Comparison of ENCODE assay signal across 28 cellular contexts in the genomic region with DNA sequence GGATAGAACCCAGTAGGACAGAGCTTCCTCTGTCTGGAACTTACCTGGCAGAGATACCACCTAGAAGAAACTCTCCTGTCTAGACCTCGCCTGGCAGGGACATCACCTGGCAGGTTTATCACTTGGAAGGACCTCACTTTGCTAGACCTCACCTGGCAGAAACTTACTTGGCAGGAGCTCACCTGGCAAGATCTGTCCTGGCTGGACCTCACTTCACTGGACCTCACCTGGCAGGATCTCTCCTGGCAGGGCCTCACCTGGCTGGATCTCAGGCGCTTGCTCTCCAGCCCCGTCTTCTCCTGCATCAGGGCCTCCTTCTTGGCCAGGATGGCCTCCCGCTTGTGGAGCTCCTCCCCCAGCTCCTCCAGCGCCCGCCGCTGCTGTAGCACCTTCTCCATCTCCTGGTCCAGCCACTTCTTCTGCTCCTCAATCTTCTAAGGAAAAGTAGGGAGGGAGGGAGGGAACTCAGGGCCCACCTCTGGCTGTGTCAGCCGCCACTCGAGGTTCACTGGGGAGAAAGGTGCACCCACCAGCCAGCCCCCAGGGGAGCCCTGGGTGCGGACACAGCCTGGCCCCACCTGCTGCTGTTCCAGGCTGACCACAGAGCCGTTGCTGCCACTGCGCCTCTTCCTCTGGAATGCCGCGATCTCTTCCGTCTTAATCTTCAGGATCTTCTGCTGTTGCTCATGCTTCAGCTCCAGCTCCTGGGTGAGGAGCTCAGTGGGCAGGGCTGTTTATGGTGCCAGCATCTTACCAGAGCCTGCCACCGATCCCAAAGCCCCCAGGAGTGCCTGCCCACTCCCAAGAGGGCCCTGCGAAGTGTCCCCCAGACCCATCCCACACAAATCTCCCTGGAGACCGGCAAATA. TPM values are rescaled to one million over a fixed set of nuclear protein-coding genes. Genes with fewer than 3 reads are reported as not detected.
DNase-seq lines count a peak whose midpoint lies in the region; ATAC-seq and TF ChIP-seq lines count a peak whose summit lies in the region.
"Had no signal": no experiment of that assay in that cellular context is flagged by ENCODE, and none has a peak within 500 bp of the region (broad histone marks: within the 10 kb centered on the region; RNA-seq: fewer than 3 reads in every experiment).

No MANE protein-coding gene starts in this region.

- H3K36me3 Mint-ChIP-seq in activated CD8-positive, alpha-beta memory T cell treated with anti-CD3 and anti-CD28 coated beads, Interleukin-2, amount 10 ng/mL, durations not matched to agents 7 days and 5 days: peaks cover 38% of the 10 kb centered on the region
- H3K36me3 Mint-ChIP-seq in endothelial cell (ENCODE audit: low read depth, unreplicated experiment): peaks cover 50% of the 10 kb centered on the region
- H3K36me3 Mint-ChIP-seq in stimulated activated effector memory CD8-positive, alpha-beta T cell treated with anti-CD3 and anti-CD28 coated beads, Interleukin-12 subunit alpha, Interleukin-12 subunit beta, amount 100 ng/mL, for 72 hours: peaks cover 15% of the 10 kb centered on the region
- H3K36me3 Mint-ChIP-seq: natural killer cell treated with Interleukin-12 subunit alpha and Interleukin-12 subunit beta and Interleukin-15 and Interleukin-18, amount 100 ng/mL, for 72 hours had no signal

- no peak overlapping the region for H3K4me3 Mint-ChIP-seq in activated CD8-positive, alpha-beta memory T cell treated with anti-CD3 and anti-CD28 coated beads, Interleukin-2, amount 10 ng/mL, durations not matched to agents 7 days and 5 days
- peak overlapping the region; percentile 67 for H3K4me3 Mint-ChIP-seq in endothelial cell (ENCODE audit: unreplicated experiment)
- no peak overlapping the region for H3K4me3 Mint-ChIP-seq in stimulated activated effector memory CD8-positive, alpha-beta T cell treated with anti-CD3 and anti-CD28 coated beads, Interleukin-12 subunit alpha, Interleukin-12 subunit beta, amount 100 ng/mL, for 72 hours
- H3K4me3 Mint-ChIP-seq: activated CD4-positive, alpha-beta memory T cell treated with anti-CD3 and anti-CD28 coated beads, Interleukin-2, amount 10 ng/mL, durations not matched to agents 7 days and 5 days; activated naive CD8-positive, alpha-beta T cell treated with anti-CD3 and anti-CD28 coated beads, Interleukin-2, amount 50 U/mL, for 24 hours; CD4-positive, alpha-beta T cell; natural killer cell treated with Interleukin-12 subunit alpha and Interleukin-12 subunit beta and Interleukin-15 and Interleukin-18, amount 100 ng/mL, for 72 hours had no signal

- H3K27me3 Mint-ChIP-seq in activated CD8-positive, alpha-beta memory T cell treated with anti-CD3 and anti-CD28 coated beads, Interleukin-2, amount 10 ng/mL, durations not matched to agents 7 days and 5 days: no peaks in the 10 kb centered on the region
- peaks cover 3% of the 10 kb centered on the region for H3K27me3 Mint-ChIP-seq in endothelial cell (ENCODE audit: unreplicated experiment)
- H3K27me3 Mint-ChIP-seq: activated CD4-positive, alpha-beta memory T cell treated with anti-CD3 and anti-CD28 coated beads, Interleukin-2, amount 10 ng/mL, durations not matched to agents 7 days and 5 days; activated naive CD8-positive, alpha-beta T cell treated with anti-CD3 and anti-CD28 coated beads, Interleukin-2, amount 50 U/mL, for 24 hours; CD4-positive, alpha-beta T cell; natural killer cell treated with Interleukin-12 subunit alpha and Interleukin-12 subunit beta and Interleukin-15 and Interleukin-18, amount 100 ng/mL, for 72 hours had no signal

- ATAC-seq in activated CD8-positive, alpha-beta memory T cell treated with anti-CD3 and anti-CD28 coated beads, Interleukin-2, amount 10 ng/mL, durations not matched to agents 7 days and 5 days: no peak
- peak; percentile 27 for ATAC-seq in stimulated activated effector memory CD8-positive, alpha-beta T cell treated with anti-CD3 and anti-CD28 coated beads, Interleukin-12 subunit alpha, Interleukin-12 subunit beta, amount 100 ng/mL, for 72 hours
- ATAC-seq in mucosa of descending colon: no peak
- ATAC-seq: activated naive CD8-positive, alpha-beta T cell treated with anti-CD3 and anti-CD28 coated beads, Interleukin-2, amount 50 U/mL, for 24 hours; natural killer cell treated with Interleukin-12 subunit alpha and Interleukin-12 subunit beta and Interleukin-15 and Interleukin-18, amount 100 ng/mL, for 72 hours; pancreas; right cardiac atrium had no signal

- no peaks in the 10 kb centered on the region for H3K9me3 ChIP-seq in mucosa of descending colon
- H3K9me3 ChIP-seq: MG63, pancreas, suprapubic skin had no signal

- H3K4me3 ChIP-seq in mucosa of descending colon: no peak overlapping the region
- H3K4me3 ChIP-seq: dorsolateral prefrontal cortex, MG63, pancreas, spleen, suprapubic skin had no signal

- intact Hi-C loops in mucosa of descending colon (cut with DNase I, micrococcal nuclease): no loop called here

- no peaks in the 10 kb centered on the region for H3K4me1 ChIP-seq in mucosa of descending colon (ENCODE audit: low read depth)
- H3K4me1 ChIP-seq: pancreas, spleen, suprapubic skin had no signal

- peak; percentile 45 for DNase-seq in activated CD8-positive, alpha-beta memory T cell treated with anti-CD3 and anti-CD28 coated beads, Interleukin-2, amount 50 U/mL, for 48 hours
- DNase-seq in activated CD8-positive, alpha-beta memory T cell treated with anti-CD3 and anti-CD28 coated beads, Interleukin-2, amount 10 ng/mL, durations not matched to agents 7 days and 5 days: no peak
- DNase-seq in HEK293T (ENCODE audit: extremely low spot score) (peak; percentile 6), endothelial cell (ENCODE audit: low spot score) (no peak), mucosa of descending colon (no peak), OCI-M2 (lab: John Stamatoyannopoulos, UW; ENCODE audit: unreplicated experiment) (no peak)
- DNase-seq in stimulated activated effector memory CD8-positive, alpha-beta T cell treated with anti-CD3 and anti-CD28 coated beads, Interleukin-12 subunit alpha, Interleukin-12 subunit beta, amount 100 ng/mL, for 72 hours (ENCODE audit: low spot score in 2 of 2): peak in 1 of 2 donors; percentile 20
- DNase-seq in stimulated activated CD4-positive, alpha-beta T cell treated with anti-CD3 and anti-CD28 coated beads, Interleukin-4, amount 100 ng/mL, for 24 hours: no peak
- DNase-seq: activated CD4-positive, alpha-beta memory T cell treated with anti-CD3 and anti-CD28 coated beads, Interleukin-2, amount 10 ng/mL, durations not matched to agents 7 days and 5 days; activated CD4-positive, alpha-beta T cell treated with anti-CD3 and anti-CD28 coated beads for 1 hour; activated naive CD8-positive, alpha-beta T cell treated with anti-CD3 and anti-CD28 coated beads, Interleukin-2, amount 50 U/mL, for 24 hours; activated T-cell treated with anti-CD3 and anti-CD28 coated beads, Interleukin-2, amount 50 U/mL, for 1 hour; CD4-positive, alpha-beta T cell; cerebellar nuclear complex; dorsolateral prefrontal cortex; glutamatergic neuron; GOT3; MG63; NCI-H2029; NCI-H82; pancreas; spleen had no signal

- H3K36me3 ChIP-seq in mucosa of descending colon (ENCODE audit: low read depth): peaks cover 3% of the 10 kb centered on the region
- H3K36me3 ChIP-seq: pancreas had no signal

- CTCF ChIA-PET in activated CD8-positive, alpha-beta memory T cell treated with anti-CD3 and anti-CD28 coated beads, Interleukin-2, amount 10 ng/mL, durations not matched to agents 7 days and 5 days (lab: Charles Lee): no interaction called here
- CTCF ChIA-PET in HEK293T (lab: Yijun Ruan, JAX): no interaction called here

- H3K9me3 Mint-ChIP-seq in activated CD8-positive, alpha-beta memory T cell treated with anti-CD3 and anti-CD28 coated beads, Interleukin-2, amount 10 ng/mL, durations not matched to agents 7 days and 5 days (ENCODE audit: low read depth): no peaks in the 10 kb centered on the region
- peaks cover 3% of the 10 kb centered on the region for H3K9me3 Mint-ChIP-seq in endothelial cell (ENCODE audit: unreplicated experiment)
- H3K9me3 Mint-ChIP-seq in stimulated activated effector memory CD8-positive, alpha-beta T cell treated with anti-CD3 and anti-CD28 coated beads, Interleukin-12 subunit alpha, Interleukin-12 subunit beta, amount 100 ng/mL, for 72 hours: no peaks in the 10 kb centered on the region
- H3K9me3 Mint-ChIP-seq: activated naive CD8-positive, alpha-beta T cell treated with anti-CD3 and anti-CD28 coated beads, Interleukin-2, amount 50 U/mL, for 24 hours; CD4-positive, alpha-beta T cell; natural killer cell treated with Interleukin-12 subunit alpha and Interleukin-12 subunit beta and Interleukin-15 and Interleukin-18, amount 100 ng/mL, for 72 hours had no signal

- H3K4me1 Mint-ChIP-seq in activated CD8-positive, alpha-beta memory T cell treated with anti-CD3 and anti-CD28 coated beads, Interleukin-2, amount 10 ng/mL, durations not matched to agents 7 days and 5 days: no peaks in the 10 kb centered on the region
- H3K4me1 Mint-ChIP-seq in endothelial cell (ENCODE audit: unreplicated experiment): no peaks in the 10 kb centered on the region
- H3K4me1 Mint-ChIP-seq in stimulated activated effector memory CD8-positive, alpha-beta T cell treated with anti-CD3 and anti-CD28 coated beads, Interleukin-12 subunit alpha, Interleukin-12 subunit beta, amount 100 ng/mL, for 72 hours: no peaks in the 10 kb centered on the region
- H3K4me1 Mint-ChIP-seq: activated CD4-positive, alpha-beta memory T cell treated with anti-CD3 and anti-CD28 coated beads, Interleukin-2, amount 10 ng/mL, durations not matched to agents 7 days and 5 days had no signal

- POLR2A ChIA-PET in HEK293T (lab: Yijun Ruan, JAX): interaction anchor here (0.7 kb wide), 1 partner anchor 58 kb away, joined by 3 read pairs; the partner anchor contains the start of gene TICRR

- TF ChIP-seq CTCF in endothelial cell (IDR thresholded peaks at IDR 0.05; ENCODE audit: unreplicated experiment): no peak
- no peak for TF ChIP-seq CTCF in mucosa of descending colon (IDR thresholded peaks at IDR 0.05)

- no peak overlapping the region for H3K27ac Mint-ChIP-seq in activated CD8-positive, alpha-beta memory T cell treated with anti-CD3 and anti-CD28 coated beads, Interleukin-2, amount 10 ng/mL, durations not matched to agents 7 days and 5 days
- no peak overlapping the region for H3K27ac Mint-ChIP-seq in endothelial cell (ENCODE audit: unreplicated experiment)
- no peak overlapping the region for H3K27ac Mint-ChIP-seq in stimulated activated effector memory CD8-positive, alpha-beta T cell treated with anti-CD3 and anti-CD28 coated beads, Interleukin-12 subunit alpha, Interleukin-12 subunit beta, amount 100 ng/mL, for 72 hours
- H3K27ac Mint-ChIP-seq: activated CD4-positive, alpha-beta memory T cell treated with anti-CD3 and anti-CD28 coated beads, Interleukin-2, amount 10 ng/mL, durations not matched to agents 7 days and 5 days; activated naive CD8-positive, alpha-beta T cell treated with anti-CD3 and anti-CD28 coated beads, Interleukin-2, amount 50 U/mL, for 24 hours; CD4-positive, alpha-beta T cell; natural killer cell treated with Interleukin-12 subunit alpha and Interleukin-12 subunit beta and Interleukin-15 and Interleukin-18, amount 100 ng/mL, for 72 hours had no signal

RNA-seq across cellular contexts. Expression of gene KIF7, which starts 22.5 kb away (rescaled TPM):
- total RNA-seq in activated CD8-positive, alpha-beta memory T cell treated with anti-CD3 and anti-CD28 coated beads, Interleukin-2, amount 10 ng/mL, durations not matched to agents 7 days and 5 days: 1 to 10 TPM in 1 of 2 experiments, under 1 TPM in 1; 0.55 to 2.5 TPM
- total RNA-seq in endothelial cell (ENCODE audit: unreplicated experiment): 6.4 TPM
- 1 to 10 TPM; 1.6 to 9.4 (median 3.1) TPM for total RNA-seq in mucosa of descending colon

RNA-seq across cellular contexts. Expression of gene PLIN1, which starts 46.4 kb away (rescaled TPM):
- under 1 TPM in 1 of 2 experiments, not detected in 1; 0.12 TPM for total RNA-seq in activated CD8-positive, alpha-beta memory T cell treated with anti-CD3 and anti-CD28 coated beads, Interleukin-2, amount 10 ng/mL, durations not matched to agents 7 days and 5 days
- 0.64 TPM for total RNA-seq in endothelial cell (ENCODE audit: unreplicated experiment)
- total RNA-seq in mucosa of descending colon: 1 to 10 TPM in 2 of 3 donors, under 1 TPM in 1; 0.77 to 8.1 (median 5.2) TPM
- total RNA-seq: A172; T-helper 2 cell treated with Interferon-gamma antibody and Interleukin-4, amounts not matched to agents 100 ng/mL and 5 ng/mL, for 36 hours had no signal

RNA-seq across cellular contexts. Expression of gene TICRR, which starts 57.5 kb away (rescaled TPM):
- total RNA-seq in activated CD8-positive, alpha-beta memory T cell treated with anti-CD3 and anti-CD28 coated beads, Interleukin-2, amount 10 ng/mL, durations not matched to agents 7 days and 5 days: 10 to 100 TPM; 30.8 to 35.5 TPM
- 4.8 TPM for total RNA-seq in endothelial cell (ENCODE audit: unreplicated experiment)
- total RNA-seq in mucosa of descending colon: 1 to 10 TPM; 1.0 to 4.4 (median 1.6) TPM

RNA-seq across cellular contexts. Expression of gene PEX11A, which starts 57.8 kb away (rescaled TPM):
- total RNA-seq in activated CD8-positive, alpha-beta memory T cell treated with anti-CD3 and anti-CD28 coated beads, Interleukin-2, amount 10 ng/mL, durations not matched to agents 7 days and 5 days: 1 to 10 TPM; 1.6 to 2.2 TPM
- total RNA-seq in endothelial cell (ENCODE audit: unreplicated experiment) (4.5 TPM), mucosa of descending colon (10 to 100 TPM; 15.5 to 38.5 (median 16.7) TPM)

RNA-seq across cellular contexts. Expression of gene WDR93, which starts 57.8 kb away (rescaled TPM):
- total RNA-seq in activated CD8-positive, alpha-beta memory T cell treated with anti-CD3 and anti-CD28 coated beads, Interleukin-2, amount 10 ng/mL, durations not matched to agents 7 days and 5 days: not detected
- total RNA-seq in endothelial cell (ENCODE audit: unreplicated experiment): 0.13 TPM
- total RNA-seq in mucosa of descending colon: under 1 TPM in 1 of 3 donors, not detected in 2; 0.14 TPM
- total RNA-seq: A172; activated CD4-positive, alpha-beta memory T cell treated with anti-CD3 and anti-CD28 coated beads, Interleukin-2, amount 10 ng/mL, durations not matched to agents 7 days and 5 days; CD4-positive, alpha-beta T cell; natural killer cell treated with Interleukin-12 subunit alpha and Interleukin-12 subunit beta and Interleukin-15 and Interleukin-18, amount 100 ng/mL, for 72 hours; right cardiac atrium; spleen; T-helper 2 cell treated with Interferon-gamma antibody and Interleukin-4, amounts not matched to agents 100 ng/mL and 5 ng/mL, for 36 hours; urinary bladder had no signal

Comparison
In these comparisons a context has a peak if more than half of its experiments do, and no peak if none do; other contexts are left out.
1. DNase-seq: peak in activated CD8-positive, alpha-beta memory T cell treated with anti-CD3 and anti-CD28 coated beads, Interleukin-2, amount 50 U/mL, for 48 hours (single experiment) and HEK293T (single experiment); none in activated CD8-positive, alpha-beta memory T cell treated with anti-CD3 and anti-CD28 coated beads, Interleukin-2, amount 10 ng/mL, durations not matched to agents 7 days and 5 days (single experiment), endothelial cell (single experiment), mucosa of descending colon (0 of 3), stimulated activated CD4-positive, alpha-beta T cell treated with anti-CD3 and anti-CD28 coated beads, Interleukin-4, amount 100 ng/mL, for 24 hours (single experiment) and OCI-M2 (single experiment).